In genomic region chr19:18156841-18157464, GRCh38 we compare ENCODE assay signal across 8 cellular contexts. TPM values are rescaled to one million over a fixed set of nuclear protein-coding genes. Genes with fewer than 3 reads are reported as not detected.
DNase-seq lines count a peak whose midpoint lies in the region; ATAC-seq and TF ChIP-seq lines count a peak whose summit lies in the region.

No MANE protein-coding gene starts in this region.

- no peak overlapping the region for H3K4me2 ChIP-seq in GM23248 (ENCODE audit: unreplicated experiment)

- H3K9me2 ChIP-seq in GM23248 (ENCODE audit: insufficient read depth), result no peaks in the 10 kb centered on the region

- H4K20me1 ChIP-seq in GM23248 (ENCODE audit: insufficient read depth), result no peaks in the 10 kb centered on the region

- CTCF ChIA-PET in CD8-positive, alpha-beta T cell (lab: Charles Lee), result interaction anchor here (0.8 kb wide), 1 partner anchor 149 kb away, joined by 3 read pairs; the partner anchor contains the start of gene ARRDC2

- H3K36me3 ChIP-seq in GM23248 (ENCODE audit: low read depth) (no peaks in the 10 kb centered on the region), ectodermal cell (ENCODE audit: control insufficient read depth, insufficient read depth, low read length) (peaks cover 4% of the 10 kb centered on the region)
- H3K36me3 ChIP-seq in CD8-positive, alpha-beta T cell (ENCODE audit: insufficient read depth, low read length), result no peaks in the 10 kb centered on the region

- 0 out of 2 replicates have a peak overlapping the region, but pooled peaks have one; percentile 16 for H3K9ac ChIP-seq in GM23248

- H3K27ac ChIP-seq in GM23248, result no peak overlapping the region
- peak overlapping the region; percentile 50 for H3K27ac ChIP-seq in ectodermal cell (ENCODE audit: insufficient read depth, low read depth, low read length, poor library complexity, severe bottlenecking)
- H3K27ac ChIP-seq in CD8-positive, alpha-beta T cell (ENCODE audit: low read depth, low read length), result no peak overlapping the region

- no peak overlapping the region for H3K27ac Mint-ChIP-seq in CD8-positive, alpha-beta T cell
- H3K27ac Mint-ChIP-seq in activated T-cell treated with anti-CD3 and anti-CD28 coated beads, Interleukin-2, amount 50 U/mL, for 24 hours, result no peak overlapping the region

- H3K27me3 Mint-ChIP-seq in CD8-positive, alpha-beta T cell (ENCODE audit: low read depth), result no peaks in the 10 kb centered on the region
- H3K27me3 Mint-ChIP-seq in activated T-cell treated with anti-CD3 and anti-CD28 coated beads, Interleukin-2, amount 50 U/mL, for 24 hours, result no peaks in the 10 kb centered on the region

- no peak for TF ChIP-seq CTCF in CD8-positive, alpha-beta T cell (IDR thresholded peaks at IDR 0.05)

- no peaks in the 10 kb centered on the region for H3K27me3 ChIP-seq in GM23248 (replicated peaks; ENCODE audit: insufficient read depth)
- no peaks in the 10 kb centered on the region for H3K27me3 ChIP-seq in ectodermal cell (ENCODE audit: control insufficient read depth, insufficient read depth, low read length, poor library complexity, severe bottlenecking)
- no peaks in the 10 kb centered on the region for H3K27me3 ChIP-seq in CD8-positive, alpha-beta T cell (ENCODE audit: insufficient read depth, low read length)

- H3K9me3 ChIP-seq in GM23248 (ENCODE audit: low read depth) (no peaks in the 10 kb centered on the region), ectodermal cell (ENCODE audit: control insufficient read depth, low read length) (no peaks in the 10 kb centered on the region)
- no peaks in the 10 kb centered on the region for H3K9me3 ChIP-seq in CD8-positive, alpha-beta T cell (ENCODE audit: low read length)

- H2AFZ ChIP-seq in GM23248, result no peak overlapping the region

- peaks cover 26% of the 10 kb centered on the region for H3K4me1 Mint-ChIP-seq in CD8-positive, alpha-beta T cell (ENCODE audit: low read depth)
- peaks cover 31% of the 10 kb centered on the region for H3K4me1 Mint-ChIP-seq in activated T-cell treated with anti-CD3 and anti-CD28 coated beads, Interleukin-2, amount 50 U/mL, for 24 hours (ENCODE audit: low read depth)

- no peak overlapping the region for H3K4me3 Mint-ChIP-seq in CD8-positive, alpha-beta T cell
- no peak overlapping the region for H3K4me3 Mint-ChIP-seq in activated T-cell treated with anti-CD3 and anti-CD28 coated beads, Interleukin-2, amount 50 U/mL, for 24 hours

- 56 to 60% methylated on average over 22 of the region's 22 CpGs for WGBS in GM23248 (ENCODE audit: low coverage in 1 of 2, low lambda C conversion rate in 2 of 2, missing lambda C conversion rate in 2 of 2), 2 experiments
- 89 to 90% methylated on average over 22 of the region's 22 CpGs for WGBS in ectodermal cell, 2 experiments

- peaks cover 10% of the 10 kb centered on the region for H3K36me3 Mint-ChIP-seq in CD8-positive, alpha-beta T cell
- H3K36me3 Mint-ChIP-seq in activated T-cell treated with anti-CD3 and anti-CD28 coated beads, Interleukin-2, amount 50 U/mL, for 24 hours (ENCODE audit: low read depth), result peaks cover 32% of the 10 kb centered on the region

- H3F3A ChIP-seq in GM23248 (ENCODE audit: insufficient read depth), result 0 out of 2 replicates have a peak, but pooled peaks cover under 1% of the 10 kb centered on the region

- POLR2A ChIA-PET in CD8-positive, alpha-beta T cell (lab: Charles Lee), result no interaction called here

- ATAC-seq in CD8-positive, alpha-beta T cell, result no peak
- no peak for ATAC-seq in GM19035 (IDR thresholded peaks at IDR 0.05; ENCODE audit: unreplicated experiment)

- DNase-seq in GM23248, result peak; percentile 61
- DNase-seq in NCI-H524 treated with DMSO at 0.1 percent for 48 hours (lab: John Stamatoyannopoulos, UW), result peak; percentile 91
- peak; percentile 81 for DNase-seq in midbrain (lab: John Stamatoyannopoulos, UW)
- no peak for DNase-seq in CD8-positive, alpha-beta T cell
- DNase-seq in activated T-cell treated with anti-CD3 and anti-CD28 coated beads, Interleukin-2, amount 50 U/mL, for 24 hours, result no peak
- no peak for DNase-seq in ecto neural progenitor cell (ENCODE audit: low spot score)

- peaks cover 24% of the 10 kb centered on the region for H3K79me2 ChIP-seq in GM23248 (ENCODE audit: insufficient read depth)

- in situ Hi-C loops in GM23248 (cut with MboI), result no loop called here

- intact Hi-C loops in CD8-positive, alpha-beta T cell (cut with DNase I, micrococcal nuclease), result loop anchor here in 1 of 2 experiments (10.0 kb wide), 2 partner anchors 292 to 368 kb away; partner anchors contain the start of gene ELL

- no peak overlapping the region for H3K4me3 ChIP-seq in GM23248
- no peak overlapping the region for H3K4me3 ChIP-seq in ectodermal cell (ENCODE audit: insufficient read depth, low read depth, low read length)
- no peak overlapping the region for H3K4me3 ChIP-seq in CD8-positive, alpha-beta T cell (ENCODE audit: low read depth, low read length)

- H3K4me1 ChIP-seq in GM23248 (ENCODE audit: insufficient read depth), result peaks cover 4% of the 10 kb centered on the region
- H3K4me1 ChIP-seq in ectodermal cell (ENCODE audit: control insufficient read depth, insufficient read depth, low read length), result peaks cover 20% of the 10 kb centered on the region
- peaks cover 25% of the 10 kb centered on the region for H3K4me1 ChIP-seq in CD8-positive, alpha-beta T cell (ENCODE audit: insufficient read depth, low read length)

- no peaks in the 10 kb centered on the region for H3K9me3 Mint-ChIP-seq in CD8-positive, alpha-beta T cell
- no peaks in the 10 kb centered on the region for H3K9me3 Mint-ChIP-seq in activated T-cell treated with anti-CD3 and anti-CD28 coated beads, Interleukin-2, amount 50 U/mL, for 24 hours

RNA-seq across cellular contexts. Expression of gene PIK3R2, which starts 4.0 kb away (rescaled TPM):
- 29.2 and 48.9 TPM in 2 replicates for total RNA-seq in GM23248 (2014; rRNA removed; shearing (Covaris generic))
- 1.5 and 1.6 TPM in 2 replicates for polyA plus RNA-seq in GM23248 (2016; fragmentation: Nextera tagmentation; extraction: Ambion mirVana)
- polyA plus RNA-seq in ectodermal cell (2013, experiment 1 of 4), result 73.4 TPM
- 77.9 TPM for polyA plus RNA-seq in ectodermal cell (2013, experiment 2 of 4)
- polyA plus RNA-seq in ectodermal cell (2013, experiment 3 of 4), result 59.4 TPM
- polyA plus RNA-seq in ectodermal cell (2013, experiment 4 of 4), result 63.4 TPM
- 1 to 10 TPM; 3.6 to 3.9 TPM for total RNA-seq in CD8-positive, alpha-beta T cell

RNA-seq across cellular contexts. Expression of gene IFI30, which starts 16.7 kb away (rescaled TPM):
- total RNA-seq in GM23248 (2014; rRNA removed; shearing (Covaris generic)), result 0.86 and 15.9 TPM in 2 replicates
- polyA plus RNA-seq in GM23248 (2016; fragmentation: Nextera tagmentation; extraction: Ambion mirVana), result 10.3 and 14.3 TPM in 2 replicates
- 2.1 TPM for polyA plus RNA-seq in ectodermal cell (2013, experiment 1 of 4)
- polyA plus RNA-seq in ectodermal cell (2013, experiment 2 of 4), result 2.3 TPM
- polyA plus RNA-seq in ectodermal cell (2013, experiment 3 of 4), result 1.7 TPM
- 1.8 TPM for polyA plus RNA-seq in ectodermal cell (2013, experiment 4 of 4)
- total RNA-seq in CD8-positive, alpha-beta T cell, result 1 to 10 TPM; 1.6 to 1.8 TPM

RNA-seq across cellular contexts. Expression of gene MPV17L2, which starts 36.1 kb away (rescaled TPM):
- 43.2 and 69.4 TPM in 2 replicates for total RNA-seq in GM23248 (2014; rRNA removed; shearing (Covaris generic))
- polyA plus RNA-seq in GM23248 (2016; fragmentation: Nextera tagmentation; extraction: Ambion mirVana), result 21.0 and 22.4 TPM in 2 replicates
- polyA plus RNA-seq in ectodermal cell (2013, experiment 1 of 4), result 19.8 TPM
- 19.9 TPM for polyA plus RNA-seq in ectodermal cell (2013, experiment 2 of 4)
- polyA plus RNA-seq in ectodermal cell (2013, experiment 3 of 4), result 19.3 TPM
- 18.6 TPM for polyA plus RNA-seq in ectodermal cell (2013, experiment 4 of 4)
- 1 to 10 TPM; 4.0 to 5.2 TPM for total RNA-seq in CD8-positive, alpha-beta T cell

RNA-seq across cellular contexts. Expression of gene RAB3A, which starts 46.9 kb away (rescaled TPM):
- total RNA-seq in GM23248 (2014; rRNA removed; shearing (Covaris generic)), result 1.4 and 1.8 TPM in 2 replicates
- polyA plus RNA-seq in GM23248 (2016; fragmentation: Nextera tagmentation; extraction: Ambion mirVana), result 1.9 and 2.0 TPM in 2 replicates
- polyA plus RNA-seq in ectodermal cell (2013, experiment 1 of 4), result 3.2 TPM
- 2.3 TPM for polyA plus RNA-seq in ectodermal cell (2013, experiment 2 of 4)
- 3.0 TPM for polyA plus RNA-seq in ectodermal cell (2013, experiment 3 of 4)
- 3.3 TPM for polyA plus RNA-seq in ectodermal cell (2013, experiment 4 of 4)
- 10 to 100 TPM; 16.8 to 19.4 TPM for total RNA-seq in CD8-positive, alpha-beta T cell

RNA-seq across cellular contexts. Expression of gene MAST3, which starts 59.4 kb away (rescaled TPM):
- 3.2 and 3.8 TPM in 2 replicates for total RNA-seq in GM23248 (2014; rRNA removed; shearing (Covaris generic))
- polyA plus RNA-seq in GM23248 (2016; fragmentation: Nextera tagmentation; extraction: Ambion mirVana), result 5.6 and 6.1 TPM in 2 replicates
- polyA plus RNA-seq in ectodermal cell (2013, experiment 1 of 4), result 9.7 TPM
- polyA plus RNA-seq in ectodermal cell (2013, experiment 2 of 4), result 8.0 TPM
- 6.9 TPM for polyA plus RNA-seq in ectodermal cell (2013, experiment 3 of 4)
- 7.7 TPM for polyA plus RNA-seq in ectodermal cell (2013, experiment 4 of 4)
- 10 to 100 TPM; 13.7 to 15.2 TPM for total RNA-seq in CD8-positive, alpha-beta T cell

Comparison
In these comparisons a context has a peak if more than half of its experiments do, and no peak if none do; other contexts are left out.
1. DNase-seq: peak in GM23248 (single experiment), NCI-H524 treated with DMSO at 0.1 percent for 48 hours (single experiment) and midbrain (single experiment); none in CD8-positive, alpha-beta T cell (0 of 7), activated T-cell treated with anti-CD3 and anti-CD28 coated beads, Interleukin-2, amount 50 U/mL, for 24 hours (single experiment) and ecto neural progenitor cell (single experiment).